Comparison of ENCODE assay signal across 23 cellular contexts in the genomic region with DNA sequence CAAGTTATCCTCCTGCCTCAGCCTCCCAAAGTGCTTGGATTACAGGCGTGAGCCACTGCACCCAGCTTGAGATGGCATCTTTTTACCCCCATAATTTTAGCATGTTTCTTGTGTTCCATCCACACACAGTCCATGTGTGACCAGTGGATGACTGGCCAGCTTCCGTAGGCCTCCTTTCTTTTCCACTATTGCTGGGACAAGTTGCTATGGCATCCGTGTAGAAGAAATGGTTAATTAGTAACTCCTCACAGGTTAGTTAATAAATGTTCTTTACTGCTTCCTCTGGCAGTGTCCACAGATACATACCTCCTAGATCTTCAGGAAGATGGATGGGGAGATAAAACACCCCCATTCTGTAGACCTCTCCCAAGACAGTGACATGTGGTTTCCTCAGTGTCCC.
DNase-seq lines count a peak whose midpoint lies in the region; ATAC-seq and TF ChIP-seq lines count a peak whose summit lies in the region.
"Had no signal": no experiment of that assay in that cellular context is flagged by ENCODE, and none has a peak within 500 bp of the region (broad histone marks: within the 10 kb centered on the region; RNA-seq: fewer than 3 reads in every experiment).

No MANE protein-coding gene starts in this region.

- TF ChIP-seq CTCF in mucosa of descending colon (IDR thresholded peaks at IDR 0.05) (no peak), tibial nerve (IDR thresholded peaks at IDR 0.05) (no peak)

- WGBS in esophagus, 2 donors: 83 to 95% methylated on average over 3 of the region's 3 CpGs
- 76 to 93% methylated on average over 3 of the region's 3 CpGs for WGBS in tibial nerve, 2 donors

- intact Hi-C loops in mucosa of descending colon (cut with DNase I, micrococcal nuclease): no loop called here

- H3K36me3 ChIP-seq in esophagus (ENCODE audit: control insufficient read depth in 2 of 2, insufficient read depth in 2 of 2, low read length in 1 of 2) (no peaks in the 10 kb centered on the region), mucosa of descending colon (ENCODE audit: low read depth) (no peaks in the 10 kb centered on the region), tibial nerve (no peaks in the 10 kb centered on the region)
- H3K36me3 ChIP-seq: ascending aorta had no signal

- H3K4me1 ChIP-seq in esophagus (ENCODE audit: control insufficient read depth in 2 of 2, insufficient read depth in 2 of 2, low read length in 1 of 2) (peaks cover 0 to 4% of the 10 kb centered on the region in 2 donors), mucosa of descending colon (ENCODE audit: low read depth) (peaks cover 29% of the 10 kb centered on the region), tibial nerve (peaks cover 0 to 37% (median 17%) of the 10 kb centered on the region in 4 donors)
- H3K4me1 ChIP-seq: SJSA1 had no signal

- TF ChIP-seq POLR2A in tibial nerve (IDR thresholded peaks at IDR 0.05): no peak

- TF ChIP-seq EP300 in tibial nerve (IDR thresholded peaks at IDR 0.05): no peak

- H3K27me3 ChIP-seq in esophagus (ENCODE audit: control insufficient read depth in 1 of 2, insufficient read depth in 2 of 2, low read length in 2 of 2) (no peaks in the 10 kb centered on the region), tibial nerve (no peaks in the 10 kb centered on the region)
- H3K27me3 ChIP-seq: ascending aorta, SJSA1 had no signal

- peak overlapping the region; percentile 18 to 66 for H3K27ac ChIP-seq in esophagus (ENCODE audit: low read depth in 2 of 2, low read length in 1 of 2)
- H3K27ac ChIP-seq in tibial nerve: peak overlapping the region in 3 of 4 donors; percentile 24 to 80 (median 62)
- H3K27ac ChIP-seq in caudate nucleus (ENCODE audit: low read depth, low read length): no peak overlapping the region
- H3K27ac ChIP-seq: ascending aorta, SJSA1 had no signal

- DNase-seq in DMS53 treated with DMSO at 0.1 percent for 48 hours (lab: John Stamatoyannopoulos, UW; ENCODE audit: unreplicated experiment) (peak; percentile 45), mucosa of descending colon (no peak), tibial nerve (ENCODE audit: low spot score in 2 of 2) (no peak), putamen (ENCODE audit: low spot score) (no peak), caudate nucleus (lab: John Stamatoyannopoulos, UW) (no peak)
- DNase-seq: cerebellar nuclear complex; COR-L47; effector CD8-positive, alpha-beta T cell; H7; mesendoderm; MM.1S; NCI-H146; NCI-H748 treated with DMSO at 0.1 percent for 48 hours; nephron progenitor cell; PC-3; psoas muscle; stimulated activated CD4-positive, alpha-beta T cell treated with anti-CD3 and anti-CD28 coated beads, Interleukin-12 subunit alpha, Interleukin-12 subunit beta, amount 100 ng/mL, for 4 hours; substantia nigra; T-helper 17 cell had no signal

- H3K4me3 ChIP-seq in esophagus (ENCODE audit: low read depth in 1 of 2, low read length in 2 of 2) (no peak overlapping the region), mucosa of descending colon (no peak overlapping the region), tibial nerve (no peak overlapping the region)
- H3K4me3 ChIP-seq: ascending aorta, psoas muscle, SJSA1 had no signal

- H3K9me3 ChIP-seq in esophagus (ENCODE audit: control insufficient read depth in 2 of 2, insufficient read depth in 1 of 2, low read depth in 1 of 2, low read length in 1 of 2) (no peaks in the 10 kb centered on the region), mucosa of descending colon (no peaks in the 10 kb centered on the region), tibial nerve (no peaks in the 10 kb centered on the region)
- H3K9me3 ChIP-seq: ascending aorta, psoas muscle, SJSA1 had no signal

- peak; percentile 80 for ATAC-seq in mucosa of descending colon
- ATAC-seq in HG03095 (IDR thresholded peaks at IDR 0.05; ENCODE audit: unreplicated experiment): no peak
- ATAC-seq: PC-3, T-helper 17 cell had no signal
